ENCODE assay signal across 6 cellular contexts in genomic region chr5:173148354-173148753, GRCh38.
"Had no signal": no experiment of that assay in that cellular context is flagged by ENCODE, and none has a peak within 500 bp of the region (broad histone marks: within the 10 kb centered on the region; RNA-seq: fewer than 3 reads in every experiment).

No MANE protein-coding gene starts in this region.

- H3K27ac Mint-ChIP-seq: GM23338, H9 had no signal

- DNase-seq: H9, HCEC 1CT, KBM-7 had no signal

- H3K4me3 Mint-ChIP-seq: GM23338, H9 had no signal

- H3K4me2 ChIP-seq: GM23338 had no signal

- ATAC-seq: GM23338, HepG2 had no signal

- H3K27ac ChIP-seq: HL-60 had no signal

- H3K9me3 Mint-ChIP-seq: GM23338, H9 had no signal

- H3K4me3 ChIP-seq: GM23338 had no signal

- H2AFZ ChIP-seq: GM23338 had no signal
